2 cellular contexts compared by ENCODE assay signal in the genomic region with DNA sequence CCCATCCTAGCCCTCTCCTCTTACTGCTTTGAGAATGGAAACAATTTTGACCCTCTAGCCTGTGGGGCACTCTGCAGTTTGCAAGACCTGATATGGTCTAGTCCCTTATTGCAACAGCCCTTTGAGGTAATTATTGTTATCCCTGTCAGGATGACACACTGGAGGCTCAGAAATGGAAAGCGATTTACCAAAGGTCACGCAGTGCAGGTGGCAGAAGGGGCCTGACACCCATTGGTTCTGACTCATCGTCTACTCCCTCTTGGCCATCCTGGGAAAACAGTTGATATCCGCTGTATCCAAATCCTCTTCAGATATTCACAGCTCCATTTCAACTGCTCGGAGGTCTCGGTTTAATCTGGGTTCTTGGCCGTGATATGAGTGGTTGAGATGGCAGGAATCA.
TF ChIP-seq lines count a peak whose summit lies in the region.

No MANE protein-coding gene starts in this region.

TF ChIP-seq in liver, 16 proteins besides CTCF, POLR2A, EP300 and RAD21:
- TF ChIP-seq NR2F2 (IDR thresholded peaks at IDR 0.05) (peak; percentile 61), GABPA (IDR thresholded peaks at IDR 0.05 in 1 of 2, conservative IDR thresholded peaks at IDR 0.05 in 1 of 2) (no peak), JUND (IDR thresholded peaks at IDR 0.05) (peak in 1 of 2 donors; percentile 56), HNF4A (conservative IDR thresholded peaks at IDR 0.05) (peak in 1 of 2 donors; percentile 48), RXRA (IDR thresholded peaks at IDR 0.05) (peak in 1 of 2 donors; percentile 59), REST (IDR thresholded peaks at IDR 0.05) (no peak)

TF ChIP-seq in HepG2, 621 proteins besides CTCF, POLR2A, EP300 and RAD21:
- TF ChIP-seq ZFP90 (CRISPR knock-in tag; IDR thresholded peaks at IDR 0.05; ENCODE audit: borderline replicate concordance), result no peak
- no peak for TF ChIP-seq HOXD1 (CRISPR knock-in tag; IDR thresholded peaks at IDR 0.05)
- no peak for TF ChIP-seq KLF16 (CRISPR knock-in tag; IDR thresholded peaks at IDR 0.05)
- TF ChIP-seq CEBPB (IDR thresholded peaks at IDR 0.05; ENCODE audit: borderline replicate concordance, low read depth, low read length), result no peak
- TF ChIP-seq IKZF4 (CRISPR knock-in tag; IDR thresholded peaks at IDR 0.05; ENCODE audit: borderline replicate concordance, low read depth, not compliant biosample characterization), result no peak
- TF ChIP-seq, protein P1, sequence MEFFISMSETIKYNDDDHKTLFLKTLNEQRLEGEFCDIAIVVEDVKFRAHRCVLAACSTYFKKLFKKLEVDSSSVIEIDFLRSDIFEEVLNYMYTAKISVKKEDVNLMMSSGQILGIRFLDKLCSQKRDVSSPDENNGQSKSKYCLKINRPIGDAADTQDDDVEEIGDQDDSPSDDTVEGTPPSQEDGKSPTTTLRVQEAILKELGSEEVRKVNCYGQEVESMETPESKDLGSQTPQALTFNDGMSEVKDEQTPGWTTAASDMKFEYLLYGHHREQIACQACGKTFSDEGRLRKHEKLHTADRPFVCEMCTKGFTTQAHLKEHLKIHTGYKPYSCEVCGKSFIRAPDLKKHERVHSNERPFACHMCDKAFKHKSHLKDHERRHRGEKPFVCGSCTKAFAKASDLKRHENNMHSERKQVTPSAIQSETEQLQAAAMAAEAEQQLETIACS (CRISPR knock-in tag; IDR thresholded peaks at IDR 0.05), result no peak
- no peak for TF ChIP-seq REPIN1 (CRISPR knock-in tag; IDR thresholded peaks at IDR 0.05; ENCODE audit: borderline replicate concordance, low read depth)
- TF ChIP-seq, protein P2, sequence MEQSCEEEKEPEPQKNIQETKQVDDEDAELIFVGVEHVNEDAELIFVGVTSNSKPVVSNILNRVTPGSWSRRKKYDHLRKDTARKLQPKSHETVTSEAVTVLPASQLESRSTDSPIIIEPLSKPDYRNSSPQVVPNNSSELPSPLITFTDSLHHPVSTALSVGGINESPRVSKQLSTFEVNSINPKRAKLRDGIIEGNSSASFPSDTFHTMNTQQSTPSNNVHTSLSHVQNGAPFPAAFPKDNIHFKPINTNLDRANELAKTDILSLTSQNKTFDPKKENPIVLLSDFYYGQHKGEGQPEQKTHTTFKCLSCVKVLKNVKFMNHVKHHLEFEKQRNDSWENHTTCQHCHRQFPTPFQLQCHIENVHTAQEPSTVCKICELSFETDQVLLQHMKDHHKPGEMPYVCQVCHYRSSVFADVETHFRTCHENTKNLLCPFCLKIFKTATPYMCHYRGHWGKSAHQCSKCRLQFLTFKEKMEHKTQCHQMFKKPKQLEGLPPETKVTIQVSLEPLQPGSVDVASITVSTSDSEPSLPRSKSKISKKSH (CRISPR knock-in tag; IDR thresholded peaks at IDR 0.05; ENCODE audit: borderline replicate concordance), result no peak
- TF ChIP-seq PRDM15 (CRISPR knock-in tag; IDR thresholded peaks at IDR 0.05), result no peak
- TF ChIP-seq ZNF143 (CRISPR knock-in tag; IDR thresholded peaks at IDR 0.05), result no peak
- TF ChIP-seq, protein P3, sequence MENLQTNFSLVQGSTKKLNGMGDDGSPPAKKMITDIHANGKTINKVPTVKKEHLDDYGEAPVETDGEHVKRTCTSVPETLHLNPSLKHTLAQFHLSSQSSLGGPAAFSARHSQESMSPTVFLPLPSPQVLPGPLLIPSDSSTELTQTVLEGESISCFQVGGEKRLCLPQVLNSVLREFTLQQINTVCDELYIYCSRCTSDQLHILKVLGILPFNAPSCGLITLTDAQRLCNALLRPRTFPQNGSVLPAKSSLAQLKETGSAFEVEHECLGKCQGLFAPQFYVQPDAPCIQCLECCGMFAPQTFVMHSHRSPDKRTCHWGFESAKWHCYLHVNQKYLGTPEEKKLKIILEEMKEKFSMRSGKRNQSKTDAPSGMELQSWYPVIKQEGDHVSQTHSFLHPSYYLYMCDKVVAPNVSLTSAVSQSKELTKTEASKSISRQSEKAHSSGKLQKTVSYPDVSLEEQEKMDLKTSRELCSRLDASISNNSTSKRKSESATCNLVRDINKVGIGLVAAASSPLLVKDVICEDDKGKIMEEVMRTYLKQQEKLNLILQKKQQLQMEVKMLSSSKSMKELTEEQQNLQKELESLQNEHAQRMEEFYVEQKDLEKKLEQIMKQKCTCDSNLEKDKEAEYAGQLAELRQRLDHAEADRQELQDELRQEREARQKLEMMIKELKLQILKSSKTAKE (CRISPR knock-in tag; IDR thresholded peaks at IDR 0.05; ENCODE audit: borderline replicate concordance), result no peak
